In the genomic region with DNA sequence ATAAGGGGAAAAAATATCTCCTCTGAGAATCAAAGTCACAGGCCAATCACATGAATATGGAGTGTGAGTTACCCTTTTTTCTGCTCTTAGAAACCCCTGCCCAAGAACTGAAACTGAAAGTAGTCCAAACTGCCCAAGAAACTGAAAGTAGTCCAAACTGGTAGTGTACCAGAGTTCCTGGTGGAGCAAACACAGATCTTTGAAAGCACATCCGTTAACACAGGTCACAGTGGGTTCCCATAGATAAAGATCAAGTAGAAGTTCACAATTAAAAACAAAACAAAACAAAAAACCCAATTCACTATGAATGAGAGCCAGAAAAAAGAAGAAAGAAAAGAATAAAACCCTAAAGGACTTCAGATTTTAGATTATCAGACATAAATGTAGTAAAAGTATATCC, we compare ENCODE assay signal across 8 cellular contexts.
DNase-seq lines count a peak whose midpoint lies in the region; ATAC-seq and TF ChIP-seq lines count a peak whose summit lies in the region.

No MANE protein-coding gene starts in this region.

- H3K9me3 ChIP-seq in CD8-positive, alpha-beta T cell (ENCODE audit: low read length): no peaks in the 10 kb centered on the region

- H3K9me3 Mint-ChIP-seq in CD8-positive, alpha-beta T cell: no peaks in the 10 kb centered on the region
- no peaks in the 10 kb centered on the region for H3K9me3 Mint-ChIP-seq in activated CD4-positive, alpha-beta memory T cell treated with anti-CD3 and anti-CD28 coated beads for 36 hours

- no peaks in the 10 kb centered on the region for H3K36me3 ChIP-seq in CD8-positive, alpha-beta T cell (ENCODE audit: insufficient read depth, low read length)
- no peaks in the 10 kb centered on the region for H3K36me3 ChIP-seq in kidney epithelial cell (ENCODE audit: control insufficient read depth, insufficient read depth, low read length)

- H3K4me3 ChIP-seq in CD8-positive, alpha-beta T cell (ENCODE audit: low read depth, low read length): no peak overlapping the region
- H3K4me3 ChIP-seq in kidney epithelial cell (ENCODE audit: low read depth, low read length): no peak overlapping the region

- no peaks in the 10 kb centered on the region for H3K4me1 ChIP-seq in CD8-positive, alpha-beta T cell (ENCODE audit: insufficient read depth, low read length)

- peak overlapping the region; percentile 60 for H3K27ac Mint-ChIP-seq in CD8-positive, alpha-beta T cell
- H3K27ac Mint-ChIP-seq in activated CD4-positive, alpha-beta memory T cell treated with anti-CD3 and anti-CD28 coated beads for 36 hours: peak overlapping the region; percentile 2

- POLR2A ChIA-PET in CD8-positive, alpha-beta T cell (lab: Charles Lee): no interaction called here
- POLR2A ChIA-PET in activated CD4-positive, alpha-beta memory T cell treated with anti-CD3 and anti-CD28 coated beads for 36 hours (lab: Charles Lee): no interaction called here

- no peaks in the 10 kb centered on the region for H3K27me3 Mint-ChIP-seq in CD8-positive, alpha-beta T cell (ENCODE audit: low read depth)
- H3K27me3 Mint-ChIP-seq in activated CD4-positive, alpha-beta memory T cell treated with anti-CD3 and anti-CD28 coated beads for 36 hours: no peaks in the 10 kb centered on the region

- H3K27ac ChIP-seq in CD8-positive, alpha-beta T cell (ENCODE audit: low read depth, low read length): no peak overlapping the region

- H3K36me3 Mint-ChIP-seq in CD8-positive, alpha-beta T cell: no peaks in the 10 kb centered on the region
- H3K36me3 Mint-ChIP-seq in activated CD4-positive, alpha-beta memory T cell treated with anti-CD3 and anti-CD28 coated beads for 36 hours: no peaks in the 10 kb centered on the region

- intact Hi-C loops in CD8-positive, alpha-beta T cell (cut with DNase I, micrococcal nuclease): no loop called here
- intact Hi-C loops in activated CD4-positive, alpha-beta memory T cell treated with anti-CD3 and anti-CD28 coated beads for 36 hours (cut with micrococcal nuclease): no loop called here

- peaks cover 12% of the 10 kb centered on the region for H3K4me1 Mint-ChIP-seq in CD8-positive, alpha-beta T cell (ENCODE audit: low read depth)
- H3K4me1 Mint-ChIP-seq in activated CD4-positive, alpha-beta memory T cell treated with anti-CD3 and anti-CD28 coated beads for 36 hours (ENCODE audit: low read depth): peaks cover 12% of the 10 kb centered on the region

- CTCF ChIA-PET in CD8-positive, alpha-beta T cell (lab: Charles Lee): no interaction called here
- CTCF ChIA-PET in activated CD4-positive, alpha-beta memory T cell treated with anti-CD3 and anti-CD28 coated beads for 36 hours (lab: Charles Lee): no interaction called here

- peak overlapping the region; percentile 57 for H3K4me3 Mint-ChIP-seq in CD8-positive, alpha-beta T cell
- no peak overlapping the region for H3K4me3 Mint-ChIP-seq in activated CD4-positive, alpha-beta memory T cell treated with anti-CD3 and anti-CD28 coated beads for 36 hours

- no peaks in the 10 kb centered on the region for H3K27me3 ChIP-seq in CD8-positive, alpha-beta T cell (ENCODE audit: insufficient read depth, low read length)
- no peaks in the 10 kb centered on the region for H3K27me3 ChIP-seq in kidney epithelial cell (ENCODE audit: control insufficient read depth, insufficient read depth, low read length)

- TF ChIP-seq CTCF in CD8-positive, alpha-beta T cell (IDR thresholded peaks at IDR 0.05): no peak
- TF ChIP-seq CTCF in kidney epithelial cell (IDR thresholded peaks at IDR 0.05; ENCODE audit: insufficient read depth, low read length, poor library complexity, severe bottlenecking): no peak

- no peak for DNase-seq in CD8-positive, alpha-beta T cell
- DNase-seq in GM19240 (ENCODE audit: insufficient read length, low spot score) (peak; percentile 17), kidney epithelial cell (ENCODE audit: low read depth) (peak; percentile 28), islet precursor cell (no peak), NCI-H82 treated with DMSO at 0.1 percent for 48 hours (lab: John Stamatoyannopoulos, UW; ENCODE audit: unreplicated experiment) (no peak), NCI-H345 (lab: John Stamatoyannopoulos, UW) (no peak)
- DNase-seq in activated CD4-positive, alpha-beta memory T cell treated with anti-CD3 and anti-CD28 coated beads for 36 hours: no peak

- ATAC-seq in CD8-positive, alpha-beta T cell: peak; percentile 56
- ATAC-seq in HG03354 (IDR thresholded peaks at IDR 0.05; ENCODE audit: poor library complexity, severe bottlenecking, unreplicated experiment): peak; percentile 98

Comparison
In these comparisons a context has a peak if more than half of its experiments do, and no peak if none do; other contexts are left out.
1. DNase-seq: peak in GM19240 (single experiment) and kidney epithelial cell (single experiment); none in CD8-positive, alpha-beta T cell (0 of 7), activated CD4-positive, alpha-beta memory T cell treated with anti-CD3 and anti-CD28 coated beads for 36 hours (single experiment), islet precursor cell (single experiment), NCI-H82 treated with DMSO at 0.1 percent for 48 hours (single experiment) and NCI-H345 (single experiment).